In the genomic region with DNA sequence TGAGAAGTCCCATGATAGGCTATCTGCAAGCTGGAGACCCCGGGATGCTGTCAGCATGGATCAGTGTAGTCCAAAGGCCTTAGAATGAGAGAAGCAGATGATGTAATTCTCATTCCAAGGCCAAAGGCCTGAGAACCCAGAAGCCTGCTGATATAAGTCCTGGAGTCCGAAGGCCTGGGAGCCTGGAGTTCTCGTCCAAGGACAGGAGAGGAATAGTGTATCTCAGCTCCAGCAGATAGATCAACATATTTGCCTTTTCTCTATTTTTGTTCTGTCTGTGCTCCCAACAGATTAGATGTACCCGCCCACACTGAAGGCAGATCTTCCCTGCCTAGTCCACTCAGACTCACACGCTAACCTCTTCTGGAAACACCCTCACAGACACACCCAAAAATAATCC, we compare ENCODE assay signal across 16 cellular contexts.
"Had no signal": no experiment of that assay in that cellular context is flagged by ENCODE, and none has a peak within 500 bp of the region (broad histone marks: within the 10 kb centered on the region; RNA-seq: fewer than 3 reads in every experiment).

No MANE protein-coding gene starts in this region.

- H3K27ac ChIP-seq: ovary, thoracic aorta had no signal

- H3K9me3 Mint-ChIP-seq: activated CD4-positive, alpha-beta memory T cell treated with anti-CD3 and anti-CD28 coated beads, Interleukin-2, amount 10 ng/mL, durations not matched to agents 7 days and 5 days; effector memory CD8-positive, alpha-beta T cell; stimulated activated naive CD8-positive, alpha-beta T cell treated with anti-CD3 and anti-CD28 coated beads, Interleukin-15, amount 100 ng/mL, for 72 hours; T-cell had no signal

- H3K36me3 Mint-ChIP-seq: memory B cell, T-cell had no signal

- H3K9me3 ChIP-seq: ovary, thoracic aorta had no signal

- H3K27ac Mint-ChIP-seq: activated CD4-positive, alpha-beta memory T cell treated with anti-CD3 and anti-CD28 coated beads, Interleukin-2, amount 10 ng/mL, durations not matched to agents 7 days and 5 days; activated T-cell treated with anti-CD3 and anti-CD28 coated beads, Interleukin-2, amount 50 U/mL, for 72 hours; dendritic cell treated with granulocyte-macrophage colony-stimulating factor and Interleukin-4, amounts not matched to agents 40 ng/mL and 50 ng/mL, for 4 days; effector memory CD8-positive, alpha-beta T cell; memory B cell; stimulated activated naive CD8-positive, alpha-beta T cell treated with anti-CD3 and anti-CD28 coated beads, Interleukin-15, amount 100 ng/mL, for 72 hours; T-cell had no signal

- ATAC-seq: activated T-cell treated with anti-CD3 and anti-CD28 coated beads, Interleukin-2, amount 50 U/mL, for 72 hours; effector memory CD8-positive, alpha-beta T cell; stimulated activated naive CD8-positive, alpha-beta T cell treated with anti-CD3 and anti-CD28 coated beads, Interleukin-15, amount 100 ng/mL, for 72 hours; T-cell had no signal

- H3K36me3 ChIP-seq: ovary, thoracic aorta had no signal

- H3K27me3 Mint-ChIP-seq: activated CD4-positive, alpha-beta memory T cell treated with anti-CD3 and anti-CD28 coated beads, Interleukin-2, amount 10 ng/mL, durations not matched to agents 7 days and 5 days; dendritic cell treated with granulocyte-macrophage colony-stimulating factor and Interleukin-4, amounts not matched to agents 40 ng/mL and 50 ng/mL, for 4 days; effector memory CD8-positive, alpha-beta T cell; memory B cell; stimulated activated naive CD8-positive, alpha-beta T cell treated with anti-CD3 and anti-CD28 coated beads, Interleukin-15, amount 100 ng/mL, for 72 hours; T-cell had no signal

- H3K27me3 ChIP-seq: ovary had no signal

- H3K4me3 ChIP-seq: ovary, thoracic aorta had no signal

- DNase-seq: activated CD4-positive, alpha-beta memory T cell treated with anti-CD3 and anti-CD28 coated beads, Interleukin-2, amount 10 ng/mL, durations not matched to agents 7 days and 5 days; activated CD8-positive, alpha-beta memory T cell treated with anti-CD3 and anti-CD28 coated beads, Interleukin-2, amount 50 U/mL, for 4 hours; activated naive CD4-positive, alpha-beta T cell; activated T-cell treated with anti-CD3 and anti-CD28 coated beads, Interleukin-2, amount 50 U/mL, for 72 hours; cerebellar nuclear complex; effector memory CD8-positive, alpha-beta T cell; erythroblast; stimulated activated CD4-positive, alpha-beta T cell treated with anti-CD3 and anti-CD28 coated beads, Interleukin-4, amount 100 ng/mL, for 4 hours; stimulated activated naive CD8-positive, alpha-beta T cell treated with anti-CD3 and anti-CD28 coated beads, Interleukin-15, amount 100 ng/mL, for 72 hours; T-cell; T1000 had no signal

- H3K4me1 Mint-ChIP-seq: activated CD4-positive, alpha-beta memory T cell treated with anti-CD3 and anti-CD28 coated beads, Interleukin-2, amount 10 ng/mL, durations not matched to agents 7 days and 5 days; memory B cell; neural crest cell; stimulated activated naive CD8-positive, alpha-beta T cell treated with anti-CD3 and anti-CD28 coated beads, Interleukin-15, amount 100 ng/mL, for 72 hours; T-cell had no signal

- H3K4me3 Mint-ChIP-seq: activated CD4-positive, alpha-beta memory T cell treated with anti-CD3 and anti-CD28 coated beads, Interleukin-2, amount 10 ng/mL, durations not matched to agents 7 days and 5 days; activated T-cell treated with anti-CD3 and anti-CD28 coated beads, Interleukin-2, amount 50 U/mL, for 72 hours; dendritic cell treated with granulocyte-macrophage colony-stimulating factor and Interleukin-4, amounts not matched to agents 40 ng/mL and 50 ng/mL, for 4 days; effector memory CD8-positive, alpha-beta T cell; memory B cell; neural crest cell; stimulated activated naive CD8-positive, alpha-beta T cell treated with anti-CD3 and anti-CD28 coated beads, Interleukin-15, amount 100 ng/mL, for 72 hours; T-cell had no signal
